In genomic region chr5:111635151-111635945, GRCh38 we compare ENCODE assay signal across 18 cellular contexts.
DNase-seq lines count a peak whose midpoint lies in the region; FAIRE-seq and TF ChIP-seq lines count a peak whose summit lies in the region.
"Had no signal": no experiment of that assay in that cellular context is flagged by ENCODE, and none has a peak within 500 bp of the region (broad histone marks: within the 10 kb centered on the region; RNA-seq: fewer than 3 reads in every experiment).

No MANE protein-coding gene starts in this region.

- no peaks in the 10 kb centered on the region for H3K4me1 ChIP-seq in Peyer's patch
- 0 out of 2 replicates have a peak, but pooled peaks cover 3% of the 10 kb centered on the region for H3K4me1 ChIP-seq in GM23248 (ENCODE audit: insufficient read depth)

- H3K9me2 ChIP-seq in GM23248 (ENCODE audit: insufficient read depth), result no peaks in the 10 kb centered on the region

- no peaks in the 10 kb centered on the region for H3K27me3 ChIP-seq in Peyer's patch
- H3K27me3 ChIP-seq in GM23248 (replicated peaks; ENCODE audit: insufficient read depth), result no peaks in the 10 kb centered on the region
- H3K27me3 ChIP-seq: thyroid gland had no signal

- H3K79me2 ChIP-seq in GM23248 (ENCODE audit: insufficient read depth), result no peaks in the 10 kb centered on the region

- FAIRE-seq in GM19239 (lab: Jason Lieb, UNC), result no peak
- FAIRE-seq: colon had no signal

- no peak overlapping the region for H3K9ac ChIP-seq in GM23248

- no peak overlapping the region for H2AFZ ChIP-seq in GM23248

- no peak overlapping the region for H3K4me2 ChIP-seq in GM23248 (ENCODE audit: unreplicated experiment)

- H3K36me3 ChIP-seq in Peyer's patch, result no peaks in the 10 kb centered on the region
- H3K36me3 ChIP-seq in GM23248 (ENCODE audit: low read depth), result no peaks in the 10 kb centered on the region
- H3K36me3 ChIP-seq: thyroid gland had no signal

- H3F3A ChIP-seq in GM23248 (ENCODE audit: insufficient read depth), result 0 out of 2 replicates have a peak, but pooled peaks cover under 1% of the 10 kb centered on the region

- WGBS in GM23248 (ENCODE audit: low coverage in 1 of 2, low lambda C conversion rate in 2 of 2, missing lambda C conversion rate in 2 of 2), 2 experiments, result 26% methylated on average over 7 of the region's 7 CpGs

- H3K27ac ChIP-seq in coronary artery (no peak overlapping the region), Peyer's patch (no peak overlapping the region), GM23248 (no peak overlapping the region)
- H3K27ac ChIP-seq: thyroid gland had no signal

- peaks cover 0 to 8% (median 3%) of the 10 kb centered on the region in 4 donors for H3K9me3 ChIP-seq in Peyer's patch
- no peaks in the 10 kb centered on the region for H3K9me3 ChIP-seq in GM23248 (ENCODE audit: low read depth)
- H3K9me3 ChIP-seq: thyroid gland had no signal

- no peak for TF ChIP-seq CTCF in coronary artery (IDR thresholded peaks at IDR 0.05)
- TF ChIP-seq CTCF in Peyer's patch (IDR thresholded peaks at IDR 0.05), result no peak

- DNase-seq in DMS 273 (lab: John Stamatoyannopoulos, UW; ENCODE audit: unreplicated experiment) (peak; percentile 55), NCI-H2107 (lab: John Stamatoyannopoulos, UW) (peak; percentile 10), coronary artery (ENCODE audit: low spot score) (no peak), midbrain (lab: John Stamatoyannopoulos, UW) (peak; percentile 2), AML-193 (lab: John Stamatoyannopoulos, UW) (no peak), Peyer's patch (no peak), GM19239 (ENCODE audit: insufficient read length, low spot score) (no peak), GM23248 (no peak)
- DNase-seq: activated CD4-positive, alpha-beta T cell treated with anti-CD3 and anti-CD28 coated beads for 36 hours; activated naive CD8-positive, alpha-beta T cell treated with anti-CD3 and anti-CD28 coated beads, Interleukin-2, amount 50 U/mL, for 24 hours; activated T-cell treated with anti-CD3 and anti-CD28 coated beads for 4 hours; Calu3; MV-4-11; NCI-H748 treated with DMSO at 0.1 percent for 48 hours; posterior cingulate gyrus; T-helper 17 cell had no signal

- H3K4me3 ChIP-seq in coronary artery (peak overlapping the region; percentile 17), Peyer's patch (no peak overlapping the region), GM23248 (no peak overlapping the region)
- H3K4me3 ChIP-seq: thyroid gland had no signal

- TF ChIP-seq POLR2A in Peyer's patch (IDR thresholded peaks at IDR 0.05), result no peak

- no peaks in the 10 kb centered on the region for H4K20me1 ChIP-seq in GM23248 (ENCODE audit: insufficient read depth)

- in situ Hi-C loops in GM23248 (cut with MboI), result no loop called here

Comparison
In these comparisons a context has a peak if more than half of its experiments do, and no peak if none do; other contexts are left out.
1. DNase-seq: peak in DMS 273 (single experiment), NCI-H2107 (single experiment) and midbrain (single experiment); none in coronary artery (single experiment), AML-193 (0 of 2), Peyer's patch (0 of 3), GM19239 (single experiment) and GM23248 (single experiment).